ENCODE assay signal across 14 cellular contexts in genomic region chr4:10762541-10762940, GRCh38.
DNase-seq lines count a peak whose midpoint lies in the region; ATAC-seq and TF ChIP-seq lines count a peak whose summit lies in the region.
"Had no signal": no experiment of that assay in that cellular context is flagged by ENCODE, and none has a peak within 500 bp of the region (broad histone marks: within the 10 kb centered on the region; RNA-seq: fewer than 3 reads in every experiment).

No MANE protein-coding gene starts in this region.

- no peak overlapping the region for H3K27ac ChIP-seq in WERI-Rb-1
- H3K27ac ChIP-seq: BLaER1 treated with 17β-estradiol and CSF1 and Interleukin-3, amounts not matched to agents 10 nM and 100 nM; psoas muscle; RWPE1 had no signal

- no peaks in the 10 kb centered on the region for H3K36me3 ChIP-seq in WERI-Rb-1
- H3K36me3 ChIP-seq: BLaER1 treated with 17β-estradiol and CSF1 and Interleukin-3, amounts not matched to agents 10 nM and 100 nM had no signal

- ATAC-seq in HG03354 (IDR thresholded peaks at IDR 0.05; ENCODE audit: poor library complexity, severe bottlenecking, unreplicated experiment) (no peak), GM21360 (IDR thresholded peaks at IDR 0.05; ENCODE audit: unreplicated experiment) (no peak), HG02884 (IDR thresholded peaks at IDR 0.05; ENCODE audit: unreplicated experiment) (no peak)
- ATAC-seq: left cardiac atrium, psoas muscle had no signal

- no peak overlapping the region for H3K4me3 ChIP-seq in WERI-Rb-1 (ENCODE audit: low read depth, low read length)
- H3K4me3 ChIP-seq: BLaER1 treated with 17β-estradiol and CSF1 and Interleukin-3, amounts not matched to agents 10 nM and 100 nM; psoas muscle had no signal

- DNase-seq in DMS 273 (lab: John Stamatoyannopoulos, UW; ENCODE audit: unreplicated experiment), result peak; percentile 85
- DNase-seq in M059J (ENCODE audit: low read depth), result peak; percentile 87
- peak; percentile 32 for DNase-seq in WERI-Rb-1
- DNase-seq in kidney tubule cell (ENCODE audit: low spot score), result peak; percentile 78
- DNase-seq in KBM-7, result no peak
- DNase-seq: activated naive CD4-positive, alpha-beta T cell treated with anti-CD3 and anti-CD28 coated beads, Interleukin-2, amount 10 ng/mL, durations not matched to agents 7 days and 5 days; Karpas-422; left cardiac atrium; psoas muscle had no signal

- no peaks in the 10 kb centered on the region for H3K27me3 ChIP-seq in WERI-Rb-1 (ENCODE audit: insufficient read depth, low read depth, severe bottlenecking)
- H3K27me3 ChIP-seq: BLaER1 treated with 17β-estradiol and CSF1 and Interleukin-3, amounts not matched to agents 10 nM and 100 nM had no signal

- in situ Hi-C loops in KBM-7 (cut with MboI; ENCODE audit: low pct_unique_long_range_greater_than_20kb, low sequenced_read_pairs), result no loop called here

- TF ChIP-seq CTCF in WERI-Rb-1 (IDR thresholded peaks at IDR 0.05; ENCODE audit: low read depth, low read length), result no peak

- H3K9me3 ChIP-seq in WERI-Rb-1 (ENCODE audit: severe bottlenecking), result no peaks in the 10 kb centered on the region
- H3K9me3 ChIP-seq: psoas muscle had no signal
